In genomic region chr4:99593781-99594636, GRCh38 we compare ENCODE assay signal across 1 cellular context.
TF ChIP-seq lines count a peak whose summit lies in the region.

No MANE protein-coding gene starts in this region.

TF ChIP-seq in HepG2, 621 proteins besides CTCF, POLR2A, EP300 and RAD21 (continued from another document):
- TF ChIP-seq HMGXB3 (CRISPR knock-in tag; IDR thresholded peaks at IDR 0.05; ENCODE audit: borderline replicate concordance) = no peak
TF ChIP-seq in HepG2: peak in this region for 2.
